ENCODE assay signal across 13 cellular contexts in the genomic region with DNA sequence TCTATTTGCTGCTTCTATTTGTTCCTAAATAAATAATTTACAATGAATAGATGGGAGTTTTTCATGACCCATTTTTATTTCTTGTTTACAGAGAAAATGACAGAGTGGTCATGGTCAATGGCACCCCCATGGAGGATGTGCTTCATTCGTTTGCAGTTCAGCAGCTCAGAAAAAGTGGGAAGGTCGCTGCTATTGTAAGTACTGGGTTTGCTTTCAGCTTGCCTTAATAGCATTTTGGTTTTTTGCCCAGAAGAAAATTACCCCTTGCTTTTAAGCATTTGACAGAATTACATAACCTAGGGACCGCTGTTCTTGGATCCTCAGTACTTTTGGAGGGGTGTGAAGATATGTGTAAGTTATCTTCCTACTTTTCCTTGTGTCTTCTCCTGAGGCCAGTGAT.
"Had no signal": no experiment of that assay in that cellular context is flagged by ENCODE, and none has a peak within 500 bp of the region (broad histone marks: within the 10 kb centered on the region; RNA-seq: fewer than 3 reads in every experiment).

No MANE protein-coding gene starts in this region.

- H3K9me3 ChIP-seq: lower lobe of right lung, spleen had no signal

- H3K36me3 Mint-ChIP-seq: naive B cell had no signal

- H3K9me3 Mint-ChIP-seq: dendritic cell treated with granulocyte-macrophage colony-stimulating factor and Interleukin-4, amounts not matched to agents 40 ng/mL and 50 ng/mL, for 4 days; naive B cell; stimulated activated naive B cell treated with anti-CD40 and anti-IgM and Interleukin-4, amounts not matched to agents 10 μg/mL and 1 μg/mL and 100 μg/mL, for 72 hours; type B pancreatic cell had no signal

- H3K27ac ChIP-seq: lower lobe of right lung, parathyroid adenoma, spleen had no signal

- H3K4me3 Mint-ChIP-seq: dendritic cell treated with granulocyte-macrophage colony-stimulating factor and Interleukin-4, amounts not matched to agents 40 ng/mL and 50 ng/mL, for 4 days; naive B cell; stimulated activated naive B cell treated with anti-CD40 and anti-IgM and Interleukin-4, amounts not matched to agents 10 μg/mL and 1 μg/mL and 100 μg/mL, for 72 hours; type B pancreatic cell had no signal

- ATAC-seq: lower lobe of right lung; stimulated activated naive B cell treated with anti-CD40 and anti-IgM and Interleukin-4, amounts not matched to agents 10 μg/mL and 1 μg/mL and 100 μg/mL, for 72 hours had no signal

- H2AFZ ChIP-seq: parathyroid adenoma had no signal

- DNase-seq: activated CD4-positive, alpha-beta T cell treated with anti-CD3 and anti-CD28 coated beads, Interleukin-2, amount 50 U/mL, for 1 hour; activated naive CD4-positive, alpha-beta T cell treated with anti-CD3 and anti-CD28 coated beads, Interleukin-2, amount 50 U/mL, for 16 hours; activated T-cell treated with anti-CD3 and anti-CD28 coated beads, Interleukin-2, amount 50 U/mL, for 1 hour; central memory CD4-positive, alpha-beta T cell; kidney glomerular epithelial cell; lower lobe of right lung; naive B cell; spleen; stimulated activated CD4-positive, alpha-beta T cell treated with anti-CD3 and anti-CD28 coated beads, Interleukin-2, amount 100 ng/mL, for 24 hours; stimulated activated naive B cell treated with anti-CD40 and anti-IgM and Interleukin-4, amounts not matched to agents 10 μg/mL and 1 μg/mL and 100 μg/mL, for 72 hours had no signal

- H3K27me3 Mint-ChIP-seq: dendritic cell treated with granulocyte-macrophage colony-stimulating factor and Interleukin-4, amounts not matched to agents 40 ng/mL and 50 ng/mL, for 4 days; naive B cell; stimulated activated naive B cell treated with anti-CD40 and anti-IgM and Interleukin-4, amounts not matched to agents 10 μg/mL and 1 μg/mL and 100 μg/mL, for 72 hours; type B pancreatic cell had no signal

- H3K79me2 ChIP-seq: parathyroid adenoma had no signal

- H3K4me1 Mint-ChIP-seq: naive B cell; stimulated activated naive B cell treated with anti-CD40 and anti-IgM and Interleukin-4, amounts not matched to agents 10 μg/mL and 1 μg/mL and 100 μg/mL, for 72 hours had no signal

- H3K27ac Mint-ChIP-seq: dendritic cell treated with granulocyte-macrophage colony-stimulating factor and Interleukin-4, amounts not matched to agents 40 ng/mL and 50 ng/mL, for 4 days; naive B cell; stimulated activated naive B cell treated with anti-CD40 and anti-IgM and Interleukin-4, amounts not matched to agents 10 μg/mL and 1 μg/mL and 100 μg/mL, for 72 hours; type B pancreatic cell had no signal

- H3K4me1 ChIP-seq: parathyroid adenoma, spleen had no signal

- H3K27me3 ChIP-seq: spleen had no signal

- H3K4me3 ChIP-seq: lower lobe of right lung, spleen had no signal
